22 cellular contexts compared by ENCODE assay signal in genomic region chr1:36027766-36028165, GRCh38. TPM values are rescaled to one million over a fixed set of nuclear protein-coding genes. Genes with fewer than 3 reads are reported as not detected.
DNase-seq lines count a peak whose midpoint lies in the region; ATAC-seq, FAIRE-seq and TF ChIP-seq lines count a peak whose summit lies in the region.
"Had no signal": no experiment of that assay in that cellular context is flagged by ENCODE, and none has a peak within 500 bp of the region (broad histone marks: within the 10 kb centered on the region; RNA-seq: fewer than 3 reads in every experiment).

No MANE protein-coding gene starts in this region.

- H3K4me3 ChIP-seq in LNCaP clone FGC (ENCODE audit: low read depth, low read length) (no peak overlapping the region), bronchial epithelial cell (ENCODE audit: low read depth, low read length) (no peak overlapping the region), right atrium auricular region (no peak overlapping the region)
- H3K4me3 ChIP-seq: HAP-1 had no signal

- H3K27me3 ChIP-seq in bronchial epithelial cell (ENCODE audit: control insufficient read depth, insufficient read depth, low read length) (no peaks in the 10 kb centered on the region), right atrium auricular region (no peaks in the 10 kb centered on the region)

- intact Hi-C loops in natural killer cell (cut with micrococcal nuclease) = no loop called here

- H3K36me3 ChIP-seq in bronchial epithelial cell (ENCODE audit: control insufficient read depth, insufficient read depth, low read length) (peaks cover 2% of the 10 kb centered on the region), right atrium auricular region (peaks cover 38% of the 10 kb centered on the region)

- H3K9me3 ChIP-seq in right atrium auricular region = peaks cover 0 to 4% of the 10 kb centered on the region in 2 donors
- H3K9me3 ChIP-seq: Caco-2, HAP-1 had no signal

- DNase-seq in LNCaP clone FGC (ENCODE audit: low read depth) = peak; percentile 21
- DNase-seq in bronchial epithelial cell (ENCODE audit: low read depth) = peak; percentile 56
- DNase-seq in left lobe of liver (ENCODE audit: low spot score) = no peak
- DNase-seq in NCI-H510A treated with DMSO at 0.1 percent for 48 hours (lab: John Stamatoyannopoulos, UW) = no peak
- no peak for DNase-seq in right atrium auricular region (ENCODE audit: low spot score)
- DNase-seq in natural killer cell = no peak
- DNase-seq: C1 segment of cervical spinal cord; Caco-2; CD4-positive, CD25-positive, alpha-beta regulatory T cell; CD8-positive, alpha-beta T cell; DMS 273 treated with DMSO at 0.1 percent for 48 hours; DMS79; GF-D8; GOT3; HFFc6 had no signal

- H3K27ac ChIP-seq in right atrium auricular region = no peak overlapping the region

- ATAC-seq in left lobe of liver (peak; percentile 16), natural killer cell (no peak)
- ATAC-seq: CD8-positive, alpha-beta T cell had no signal

- peaks cover 6% of the 10 kb centered on the region for H3K36me3 Mint-ChIP-seq in natural killer cell

- no peak for TF ChIP-seq CTCF in LNCaP clone FGC (IDR thresholded peaks at IDR 0.05; ENCODE audit: control insufficient read depth, extremely low read depth, insufficient read depth)
- TF ChIP-seq CTCF in bronchial epithelial cell (IDR thresholded peaks at IDR 0.05; ENCODE audit: insufficient read depth, low read length, severe bottlenecking) = no peak
- no peak for TF ChIP-seq CTCF in right atrium auricular region (IDR thresholded peaks at IDR 0.05)
- TF ChIP-seq CTCF in natural killer cell (IDR thresholded peaks at IDR 0.05) = no peak

- no peaks in the 10 kb centered on the region for H3K9me3 Mint-ChIP-seq in natural killer cell
- H3K9me3 Mint-ChIP-seq: HFFc6 had no signal

- H3K4me1 ChIP-seq in right atrium auricular region = no peaks in the 10 kb centered on the region
- H3K4me1 ChIP-seq: Caco-2, HAP-1 had no signal

- no peaks in the 10 kb centered on the region for H3K4me1 Mint-ChIP-seq in natural killer cell

- H3K4me3 Mint-ChIP-seq in natural killer cell = no peak overlapping the region
- H3K4me3 Mint-ChIP-seq: CD4-positive, CD25-positive, alpha-beta regulatory T cell; CD8-positive, alpha-beta T cell; HFFc6 had no signal

- no peaks in the 10 kb centered on the region for H3K27me3 Mint-ChIP-seq in natural killer cell (ENCODE audit: low read depth in 2 of 2)
- H3K27me3 Mint-ChIP-seq: CD4-positive, CD25-positive, alpha-beta regulatory T cell had no signal

- no peak for FAIRE-seq in bronchial epithelial cell (lab: Jason Lieb, UNC)
- FAIRE-seq: GM12891, GM18507, H54 had no signal

- H3K27ac Mint-ChIP-seq in natural killer cell = no peak overlapping the region
- H3K27ac Mint-ChIP-seq: CD4-positive, CD25-positive, alpha-beta regulatory T cell; CD8-positive, alpha-beta T cell; HFFc6 had no signal

RNA-seq across cellular contexts. Expression of gene TEKT2, which starts 56.1 kb away (rescaled TPM):
- total RNA-seq in bronchial epithelial cell (under 0.01 and 0.26 TPM in 2 replicates), left lobe of liver (not detected), right atrium auricular region (under 1 TPM in 1 of 2 donors, not detected in 1; 0.41 TPM), natural killer cell (under 1 TPM in 2 of 3 donors, not detected in 1; 0.24 to 0.35 TPM)
- total RNA-seq: A172, Caco-2, Daoy, G401, HFFc6 had no signal

Comparison
In these comparisons a context has a peak if more than half of its experiments do, and no peak if none do; other contexts are left out.
1. DNase-seq: peak in LNCaP clone FGC (single experiment) and bronchial epithelial cell (single experiment); none in left lobe of liver (single experiment), NCI-H510A treated with DMSO at 0.1 percent for 48 hours (single experiment), right atrium auricular region (single experiment) and natural killer cell (single experiment).